In genomic region chr4:13546855-13547562, GRCh38 we compare ENCODE assay signal across 9 cellular contexts. TPM values are rescaled to one million over a fixed set of nuclear protein-coding genes. Genes with fewer than 3 reads are reported as not detected.
DNase-seq lines count a peak whose midpoint lies in the region; ATAC-seq, FAIRE-seq and TF ChIP-seq lines count a peak whose summit lies in the region.
"Had no signal": no experiment of that assay in that cellular context is flagged by ENCODE, and none has a peak within 500 bp of the region (broad histone marks: within the 10 kb centered on the region; RNA-seq: fewer than 3 reads in every experiment).

No MANE protein-coding gene starts in this region.

- peaks cover 21% of the 10 kb centered on the region for H3K4me1 ChIP-seq in mammary epithelial cell (ENCODE audit: insufficient read depth, low read length)
- peaks cover 13 to 23% of the 10 kb centered on the region in 2 donors for H3K4me1 ChIP-seq in naive thymus-derived CD4-positive, alpha-beta T cell (ENCODE audit: control insufficient read depth in 2 of 2, insufficient read depth in 2 of 2, low read length in 2 of 2)

- no peaks in the 10 kb centered on the region for H3K36me3 ChIP-seq in mammary epithelial cell (ENCODE audit: insufficient read depth, low read length)
- no peaks in the 10 kb centered on the region for H3K36me3 ChIP-seq in naive thymus-derived CD4-positive, alpha-beta T cell (ENCODE audit: control insufficient read depth in 2 of 3, insufficient read depth in 3 of 3, low read length in 3 of 3)

- H3K27me3 ChIP-seq in mammary epithelial cell (ENCODE audit: insufficient read depth, low read length) = peaks cover 18% of the 10 kb centered on the region
- H3K27me3 ChIP-seq in naive thymus-derived CD4-positive, alpha-beta T cell (ENCODE audit: control insufficient read depth in 2 of 2, insufficient read depth in 2 of 2, low read length in 2 of 2) = peaks cover 27 to 38% of the 10 kb centered on the region in 2 donors

- no peak for ATAC-seq in naive thymus-derived CD4-positive, alpha-beta T cell
- no peak for ATAC-seq in GM19328 (IDR thresholded peaks at IDR 0.05; ENCODE audit: unreplicated experiment)

- DNase-seq in COLO668 (lab: John Stamatoyannopoulos, UW; ENCODE audit: unreplicated experiment) (peak; percentile 54), HTR-8/SVneo (ENCODE audit: insufficient read length, low spot score) (no peak), mammary epithelial cell (no peak), NCI-H526 treated with DMSO at 0.1 percent for 48 hours (lab: John Stamatoyannopoulos, UW) (no peak), cortex of kidney (lab: John Stamatoyannopoulos, UW) (no peak), NOMO-1 treated with dmso at 0.1 percent for 144 hours (lab: John Stamatoyannopoulos, UW; ENCODE audit: unreplicated experiment) (no peak)
- DNase-seq in naive thymus-derived CD4-positive, alpha-beta T cell = no peak

- intact Hi-C loops in mammary epithelial cell (cut with micrococcal nuclease) = no loop called here
- intact Hi-C loops in naive thymus-derived CD4-positive, alpha-beta T cell (cut with micrococcal nuclease) = loop anchor here (1.0 to 5.0 kb wide), 4 partner anchors 18 to 1780 kb away; partner anchors contain the start of gene RAB28 (in 1 of the 2)

- H3K27me3 Mint-ChIP-seq in naive thymus-derived CD4-positive, alpha-beta T cell = peaks cover 66 to 78% (median 69%) of the 10 kb centered on the region in 5 donors

- H3K9me3 ChIP-seq in mammary epithelial cell (replicated peaks; ENCODE audit: insufficient read depth, low read length) = no peaks in the 10 kb centered on the region
- no peaks in the 10 kb centered on the region for H3K9me3 ChIP-seq in naive thymus-derived CD4-positive, alpha-beta T cell (ENCODE audit: control insufficient read depth in 2 of 3, low read length in 3 of 3)

- H4K20me1 ChIP-seq in mammary epithelial cell (ENCODE audit: insufficient read depth, low read length) = no peaks in the 10 kb centered on the region

- WGBS in mammary epithelial cell (ENCODE audit: low coverage, missing lambda C conversion rate) = 18% methylated on average over 30 of the region's 62 CpGs

- peak overlapping the region; percentile 82 for H3K4me2 ChIP-seq in mammary epithelial cell (ENCODE audit: insufficient read depth, low read depth, low read length)

- no peak overlapping the region for H3K9ac ChIP-seq in mammary epithelial cell (ENCODE audit: insufficient read depth, low read length)

- H2AFZ ChIP-seq in mammary epithelial cell (ENCODE audit: low read depth, low read length) = peak overlapping the region; percentile 91

- H3K4me3 Mint-ChIP-seq in naive thymus-derived CD4-positive, alpha-beta T cell = peak overlapping the region; percentile 33 to 87 (median 82)

- TF ChIP-seq CTCF in mammary epithelial cell (conservative IDR thresholded peaks at IDR 0.05 in 1 of 2, IDR thresholded peaks at IDR 0.05 in 1 of 2; ENCODE audit: extremely low read depth in 1 of 2, insufficient read depth in 1 of 2, low read depth in 1 of 2, low read length in 2 of 2) = no peak

- CTCF ChIA-PET in mammary epithelial cell (lab: Charles Lee; ENCODE audit: low non-redundant PET) = no interaction called here
- CTCF ChIA-PET in naive thymus-derived CD4-positive, alpha-beta T cell (lab: Charles Lee) = no interaction called here

- peaks cover 0 to 9% (median 0%) of the 10 kb centered on the region in 5 donors for H3K36me3 Mint-ChIP-seq in naive thymus-derived CD4-positive, alpha-beta T cell

- dilution Hi-C loops in mammary epithelial cell (cut with HindIII; ENCODE audit: low sequenced_read_pairs) = loop anchor here (25.0 kb wide), 1 partner anchor 685 kb away; no protein-coding TSS in a partner anchor

- no peak overlapping the region for H3K27ac ChIP-seq in mammary epithelial cell (ENCODE audit: insufficient read depth, low read depth, low read length)
- H3K27ac ChIP-seq in naive thymus-derived CD4-positive, alpha-beta T cell (ENCODE audit: low read depth, low read length) = no peak overlapping the region

- in situ Hi-C loops in mammary epithelial cell (cut with MboI; ENCODE audit: low sequenced_read_pairs in 2 of 2) = loop anchor here (5.0 kb wide), 2 partner anchors 695 to 820 kb away; no protein-coding TSS in a partner anchor

- FAIRE-seq in HTR-8/SVneo (lab: Jason Lieb, UNC) = peak; percentile 51
- FAIRE-seq: islet of Langerhans had no signal

- no TSS peak for BruUV-seq in mammary epithelial cell (replicated peaks; lab: Mats Ljungman, UMichigan)

- peak overlapping the region; percentile 33 to 40 (median 35) for H3K4me3 ChIP-seq in mammary epithelial cell (replicated peaks in 1 of 3; ENCODE audit: insufficient read depth in 1 of 3, low read depth in 2 of 3, low read length in 3 of 3)
- H3K4me3 ChIP-seq in naive thymus-derived CD4-positive, alpha-beta T cell (ENCODE audit: low read length) = peak overlapping the region; percentile 48

- H3K4me1 Mint-ChIP-seq in naive thymus-derived CD4-positive, alpha-beta T cell = peaks cover 24 to 46% (median 39%) of the 10 kb centered on the region in 7 donors

- POLR2A ChIA-PET in naive thymus-derived CD4-positive, alpha-beta T cell (lab: Charles Lee) = no interaction called here

- H3K79me2 ChIP-seq in mammary epithelial cell (ENCODE audit: insufficient read depth, low read length) = no peaks in the 10 kb centered on the region

- H3K27ac Mint-ChIP-seq in naive thymus-derived CD4-positive, alpha-beta T cell = peak overlapping the region in 6 of 9 donors; percentile 2 to 85 (median 30)

- H3K9me3 Mint-ChIP-seq in naive thymus-derived CD4-positive, alpha-beta T cell = peaks cover 0 to 45% (median 5%) of the 10 kb centered on the region in 11 donors

RNA-seq across cellular contexts. Expression of gene NKX3-2, which starts 2.7 kb away (rescaled TPM):
- total RNA-seq in mammary epithelial cell = under 1 TPM in 1 of 2 donors, not detected in 1; 0.17 TPM
- 0.03 TPM for polyA plus RNA-seq in mammary epithelial cell
- not detected for polyA minus RNA-seq in mammary epithelial cell
- not detected for total RNA-seq in naive thymus-derived CD4-positive, alpha-beta T cell
- polyA plus RNA-seq in naive thymus-derived CD4-positive, alpha-beta T cell = not detected
